Comparison of ENCODE assay signal across 8 cellular contexts in genomic region chr16:66511615-66512500, GRCh38. TPM values are rescaled to one million over a fixed set of nuclear protein-coding genes. Genes with fewer than 3 reads are reported as not detected.
A peak's percentile ranks its signal among the peaks of the same experiment; 100 is the strongest.
DNase-seq lines count a peak whose midpoint lies in the region; ATAC-seq and TF ChIP-seq lines count a peak whose summit lies in the region.

No MANE protein-coding gene starts in this region.

- ATAC-seq in Panc1 (peak; percentile 47; the same call in 1 of the 2 replicates), GM19463 (IDR thresholded peaks at IDR 0.05; ENCODE audit: unreplicated experiment) (no peak), HG03439 (IDR thresholded peaks at IDR 0.05; ENCODE audit: unreplicated experiment) (no peak), HG02571 (IDR thresholded peaks at IDR 0.05; ENCODE audit: unreplicated experiment) (no peak)

- no peak overlapping the region for H3K4me3 ChIP-seq in Panc1 (ENCODE audit: low read depth in 2 of 2, low read length in 2 of 2)
- no peak overlapping the region for H3K4me3 ChIP-seq in esophagus squamous epithelium

- H3K4me3 Mint-ChIP-seq in osteocyte (ENCODE audit: unreplicated experiment) = peak overlapping the region; percentile 36

- no peaks in the 10 kb centered on the region for H3K27me3 ChIP-seq in Panc1 (ENCODE audit: control insufficient read depth, insufficient read depth, low read length)
- H3K27me3 ChIP-seq in esophagus squamous epithelium = no peaks in the 10 kb centered on the region

- no TSS peak for BruUV-seq in Panc1 (replicated peaks; lab: Mats Ljungman, UMichigan)

- peaks cover 67% of the 10 kb centered on the region for H3K4me1 Mint-ChIP-seq in osteocyte (ENCODE audit: unreplicated experiment)

- peaks cover 37% of the 10 kb centered on the region for H3K4me1 ChIP-seq in Panc1 (ENCODE audit: control insufficient read depth, insufficient read depth, low read length)
- H3K4me1 ChIP-seq in esophagus squamous epithelium = peaks cover 71 to 100% (median 72%) of the 10 kb centered on the region in 3 donors

- H3K36me3 ChIP-seq in Panc1 (ENCODE audit: control insufficient read depth, insufficient read depth, low read length) = no peaks in the 10 kb centered on the region
- H3K36me3 ChIP-seq in esophagus squamous epithelium = peaks cover 0 to 10% (median 0%) of the 10 kb centered on the region in 3 donors

- peak overlapping the region; percentile 32 for H3K27ac ChIP-seq in Panc1 (ENCODE audit: low read length)
- peak overlapping the region; percentile 66 to 87 (median 80) for H3K27ac ChIP-seq in esophagus squamous epithelium

- H3K27me3 Mint-ChIP-seq in osteocyte (ENCODE audit: unreplicated experiment) = no peaks in the 10 kb centered on the region

- peak overlapping the region; percentile 92 for H3K27ac Mint-ChIP-seq in osteocyte (ENCODE audit: unreplicated experiment)

- in situ Hi-C loops in Panc1 (cut with HindIII; ENCODE audit: low pct_unique_long_range_greater_than_20kb, low sequenced_read_pairs) = no loop called here

- peak; percentile 89 for DNase-seq in EH (ENCODE audit: low read depth)
- DNase-seq in Panc1 (ENCODE audit: low read depth, low spot score) = no peak
- DNase-seq in esophagus squamous epithelium (lab: John Stamatoyannopoulos, UW) = no peak
- no peak for DNase-seq in osteocyte (ENCODE audit: extremely low spot score, unreplicated experiment)
- no peak for DNase-seq in GM19240 (ENCODE audit: insufficient read length, low spot score)

- H3K36me3 Mint-ChIP-seq in osteocyte (ENCODE audit: unreplicated experiment) = peaks cover 15% of the 10 kb centered on the region

- intact Hi-C loops in Panc1 (cut with micrococcal nuclease; ENCODE audit: unreplicated experiment) (no loop called here), esophagus squamous epithelium (cut with DNase I) (no loop called here)

- 27 to 40% methylated on average over 7 to 11 of the region's 13 CpGs for WGBS in esophagus squamous epithelium, 2 donors

- no peak for TF ChIP-seq POLR2A in esophagus squamous epithelium (IDR thresholded peaks at IDR 0.05)

- H3K9me3 ChIP-seq in Panc1 (ENCODE audit: control insufficient read depth, insufficient read depth, low read depth, low read length) = no peaks in the 10 kb centered on the region
- no peaks in the 10 kb centered on the region for H3K9me3 ChIP-seq in esophagus squamous epithelium

- POLR2A ChIA-PET in Panc1 (lab: Charles Lee) = no interaction called here

- TF ChIP-seq CTCF in Panc1 (IDR thresholded peaks at IDR 0.05) (no peak), esophagus squamous epithelium (IDR thresholded peaks at IDR 0.05) (peak in 1 of 6 experiments; percentile 21), osteocyte (IDR thresholded peaks at IDR 0.05) (no peak)

- H3K9me3 Mint-ChIP-seq in osteocyte (ENCODE audit: unreplicated experiment) = no peaks in the 10 kb centered on the region

- CTCF ChIA-PET in Panc1 (lab: Charles Lee) = interaction anchor here (0.6 kb wide), 1 partner anchor 39 kb away, joined by 4 read pairs; no protein-coding TSS in a partner anchor

RNA-seq across cellular contexts. Expression of gene TK2, which starts 38.1 kb away (rescaled TPM):
- 17.1 TPM for total RNA-seq in Panc1 (2021; ENCODE audit: unreplicated experiment)
- 13.5 TPM for polyA plus RNA-seq in Panc1 (2012; ENCODE audit: insufficient read length)
- total RNA-seq in esophagus squamous epithelium = 10 to 100 TPM in 3 of 4 donors, 1 to 10 TPM in 1; 5.6 to 22.5 (median 13.5) TPM
- total RNA-seq in osteocyte = 33.2 and 37.4 TPM in 2 replicates

RNA-seq across cellular contexts. Expression of gene CKLF, which starts 40.5 kb away (rescaled TPM):
- total RNA-seq in Panc1 (2021; ENCODE audit: unreplicated experiment) = 88.1 TPM
- polyA plus RNA-seq in Panc1 (2012; ENCODE audit: insufficient read length) = 64.7 TPM
- 10 to 100 TPM in 2 of 4 donors, 1 to 10 TPM in 2; 8.6 to 34.1 (median 16.9) TPM for total RNA-seq in esophagus squamous epithelium
- 41.5 and 42.5 TPM in 2 replicates for total RNA-seq in osteocyte

RNA-seq across cellular contexts. Expression of gene CMTM1, which starts 54.4 kb away (rescaled TPM):
- 7.1 TPM for total RNA-seq in Panc1 (2021; ENCODE audit: unreplicated experiment)
- 5.9 TPM for polyA plus RNA-seq in Panc1 (2012; ENCODE audit: insufficient read length)
- 1 to 10 TPM in 2 of 4 donors, not detected in 2; 1.3 to 1.5 TPM for total RNA-seq in esophagus squamous epithelium
- total RNA-seq in osteocyte = 7.8 and 8.0 TPM in 2 replicates
